In the genomic region with DNA sequence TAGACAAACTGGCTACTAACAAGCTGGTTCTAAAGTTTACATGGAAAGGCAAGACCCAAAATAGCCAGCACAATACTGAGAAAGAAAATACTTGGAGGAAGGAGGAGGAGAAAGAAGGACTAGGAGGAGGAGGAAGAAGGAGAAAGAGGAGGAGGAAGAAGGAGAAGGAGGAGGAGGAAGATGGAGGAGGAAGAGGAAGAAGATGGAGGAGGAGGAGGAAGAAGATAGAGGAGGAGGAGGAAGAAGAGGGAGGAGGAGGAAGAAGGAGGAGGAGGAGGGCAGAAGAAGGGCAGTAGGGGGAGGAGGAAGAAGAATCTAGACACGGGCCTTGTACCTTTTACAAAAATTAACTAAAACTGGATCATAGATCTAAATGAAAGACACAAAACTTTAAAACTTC, we compare ENCODE assay signal across 34 cellular contexts.
"Had no signal": no experiment of that assay in that cellular context is flagged by ENCODE, and none has a peak within 500 bp of the region (broad histone marks: within the 10 kb centered on the region; RNA-seq: fewer than 3 reads in every experiment).

No MANE protein-coding gene starts in this region.

- H3K27me3 ChIP-seq: MG63 had no signal

- H3K9me3 ChIP-seq: MG63 had no signal

- H3K36me3 ChIP-seq: MG63 had no signal

- H3K4me3 ChIP-seq: MG63 had no signal

- DNase-seq: Karpas-422, Kasumi-1, MG63, MM.1S, MV-4-11, NCI-H1048, NCI-H1092, NCI-H1092 treated with DMSO at 0.1 percent for 48 hours, NCI-H1105, NCI-H1105 treated with DMSO at 0.1 percent for 48 hours, NCI-H1417, NCI-H1417 treated with DMSO at 0.1 percent for 48 hours, NCI-H1436, NCI-H1436 treated with DMSO at 0.1 percent for 48 hours, NCI-H146, NCI-H1694, NCI-H1694 treated with DMSO at 0.1 percent for 48 hours, NCI-H187, NCI-H187 treated with DMSO at 0.1 percent for 48 hours, NCI-H1930, NCI-H2029, NCI-H2029 treated with DMSO at 0.1 percent for 48 hours, NCI-H2081, NCI-H2081 treated with DMSO at 0.1 percent for 48 hours, NCI-H2107, NCI-H2171, NCI-H2171 treated with DMSO at 0.1 percent for 48 hours, NCI-H2227 treated with DMSO at 0.1 percent for 48 hours, NCI-H226, NCI-H345, NCI-H446, NCI-H446 treated with DMSO at 0.1 percent for 48 hours, NCI-H510A, NCI-H510A treated with DMSO at 0.1 percent for 48 hours had no signal
